1 cellular context compared by ENCODE assay signal in genomic region chr20:17682889-17683198, GRCh38.
TF ChIP-seq lines count a peak whose summit lies in the region.

No MANE protein-coding gene starts in this region.

TF ChIP-seq in GM12878, 131 proteins besides CTCF, POLR2A, EP300 and RAD21:
- TF ChIP-seq, protein P1, sequence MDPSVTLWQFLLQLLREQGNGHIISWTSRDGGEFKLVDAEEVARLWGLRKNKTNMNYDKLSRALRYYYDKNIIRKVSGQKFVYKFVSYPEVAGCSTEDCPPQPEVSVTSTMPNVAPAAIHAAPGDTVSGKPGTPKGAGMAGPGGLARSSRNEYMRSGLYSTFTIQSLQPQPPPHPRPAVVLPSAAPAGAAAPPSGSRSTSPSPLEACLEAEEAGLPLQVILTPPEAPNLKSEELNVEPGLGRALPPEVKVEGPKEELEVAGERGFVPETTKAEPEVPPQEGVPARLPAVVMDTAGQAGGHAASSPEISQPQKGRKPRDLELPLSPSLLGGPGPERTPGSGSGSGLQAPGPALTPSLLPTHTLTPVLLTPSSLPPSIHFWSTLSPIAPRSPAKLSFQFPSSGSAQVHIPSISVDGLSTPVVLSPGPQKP (IDR thresholded peaks at IDR 0.05; ENCODE audit: low read depth, low read length) = no peak
- peak; percentile 11; the same call in 1 of the 2 replicates for TF ChIP-seq TCF7 (IDR thresholded peaks at IDR 0.05; ENCODE audit: borderline replicate concordance)
